Comparison of ENCODE assay signal across 14 cellular contexts in the genomic region with DNA sequence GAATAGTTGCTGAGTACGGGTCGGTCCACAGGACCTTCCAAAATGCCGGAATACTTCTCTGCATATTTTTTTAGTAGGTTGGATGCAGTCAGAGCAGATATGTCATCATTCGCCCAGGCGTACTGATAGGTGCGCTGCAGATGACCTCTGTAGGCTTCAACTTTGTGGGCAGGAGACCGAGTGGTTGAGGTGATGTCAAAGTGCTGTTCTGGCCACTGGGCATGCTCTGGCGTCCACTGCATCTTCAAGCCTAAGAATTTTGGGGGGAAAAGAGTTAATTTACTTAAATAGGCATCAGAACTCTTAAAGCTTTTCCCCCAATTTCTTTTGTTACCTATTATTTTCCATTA.
DNase-seq lines count a peak whose midpoint lies in the region; ATAC-seq, FAIRE-seq and TF ChIP-seq lines count a peak whose summit lies in the region.
"Had no signal": no experiment of that assay in that cellular context is flagged by ENCODE, and none has a peak within 500 bp of the region (broad histone marks: within the 10 kb centered on the region; RNA-seq: fewer than 3 reads in every experiment).

No MANE protein-coding gene starts in this region.

- intact Hi-C loops in HepG2 (cut with micrococcal nuclease; ENCODE audit: unreplicated experiment) = loop anchor here (1.0 kb wide), 1 partner anchor 265 kb away; no protein-coding TSS in a partner anchor
- intact Hi-C loops in left colon (cut with DNase I, micrococcal nuclease) = no loop called here

- WGBS in liver = 46% methylated on average over 8 of the region's 8 CpGs
- WGBS in HepG2 (ENCODE audit: low lambda C conversion rate) = 96% methylated on average over 8 of the region's 8 CpGs

- TF ChIP-seq CTCF in liver (IDR thresholded peaks at IDR 0.05; ENCODE audit: low read depth, low read length, missing input control) = no peak
- no peak for TF ChIP-seq CTCF in HepG2 (CRISPR knock-in tag; IDR thresholded peaks at IDR 0.05)
- TF ChIP-seq CTCF in LNCaP clone FGC (IDR thresholded peaks at IDR 0.05; ENCODE audit: control insufficient read depth, extremely low read depth, insufficient read depth) = no peak

- no peaks in the 10 kb centered on the region for H3K9me3 ChIP-seq in liver (ENCODE audit: control insufficient read depth in 4 of 4, low read length in 3 of 4)
- H3K9me3 ChIP-seq in HepG2 (ENCODE audit: low read length) = no peaks in the 10 kb centered on the region
- H3K9me3 ChIP-seq: HAP-1 had no signal

- H3K4me1 ChIP-seq in liver (ENCODE audit: control insufficient read depth in 4 of 4, insufficient read depth in 4 of 4, low read length in 3 of 4) (peaks cover 2 to 6% (median 3%) of the 10 kb centered on the region in 4 donors), HepG2 (ENCODE audit: insufficient read depth, low read length) (no peaks in the 10 kb centered on the region)

- no peaks in the 10 kb centered on the region for H4K20me1 ChIP-seq in HepG2 (ENCODE audit: insufficient read depth, low read length)

- BruUV-seq in HepG2 (replicated peaks; lab: Mats Ljungman, UMichigan) = no TSS peak

- TF ChIP-seq RAD21 in liver (IDR thresholded peaks at IDR 0.05) (no peak), HepG2 (CRISPR knock-in tag; IDR thresholded peaks at IDR 0.05) (no peak)

- in situ Hi-C loops in HepG2 (cut with HindIII; ENCODE audit: extremely low pct_ligation_motif_present, low pct_unique_long_range_greater_than_20kb) = no loop called here

- TF ChIP-seq POLR2A in HepG2 (IDR thresholded peaks at IDR 0.05; ENCODE audit: insufficient read depth in 1 of 2, low read depth in 2 of 2, low read length in 2 of 2) = no peak

- POLR2A ChIA-PET in HepG2 (lab: Yijun Ruan, JAX) = no interaction called here

- no peaks in the 10 kb centered on the region for H3K79me2 ChIP-seq in HepG2 (ENCODE audit: insufficient read depth, low read length)

- H3K9ac ChIP-seq in liver (ENCODE audit: low read depth in 1 of 2, low read length in 2 of 2) (no peak overlapping the region), HepG2 (ENCODE audit: insufficient read depth, low read depth, low read length) (no peak overlapping the region)
- H3K9ac ChIP-seq: GM23248 had no signal

- DNase-seq in HepG2 (ENCODE audit: low spot score) = no peak
- no peak for DNase-seq in LNCaP clone FGC (ENCODE audit: low read depth)
- DNase-seq in left lobe of liver (ENCODE audit: low spot score) = no peak
- no peak for DNase-seq in amygdala (lab: John Stamatoyannopoulos, UW)
- no peak for DNase-seq in left colon
- no peak for DNase-seq in H4 (ENCODE audit: low spot score)
- DNase-seq: CD4-positive, alpha-beta memory T cell; DMS79; GM23248 had no signal

- H3K27me3 ChIP-seq in liver (ENCODE audit: control insufficient read depth in 4 of 4, insufficient read depth in 4 of 4, low read length in 3 of 4) = no peaks in the 10 kb centered on the region
- no peaks in the 10 kb centered on the region for H3K27me3 ChIP-seq in HepG2 (ENCODE audit: control insufficient read depth in 1 of 2, insufficient read depth in 2 of 2, low read length in 2 of 2)

- no peak for TF ChIP-seq EP300 in HepG2 (IDR thresholded peaks at IDR 0.05; ENCODE audit: low read depth in 2 of 2, low read length in 2 of 2)
- TF ChIP-seq EP300 in HepG2 (CRISPR knock-in tag; IDR thresholded peaks at IDR 0.05; ENCODE audit: borderline replicate concordance) = no peak

- ATAC-seq in HepG2 (no peak; the same call in 2 of the 3 replicates), left lobe of liver (peak; percentile 85), HG03442 (IDR thresholded peaks at IDR 0.05; ENCODE audit: unreplicated experiment) (no peak), left colon (no peak)

- H3K27ac ChIP-seq in liver (ENCODE audit: low read depth in 1 of 2, low read length in 2 of 2) (no peak overlapping the region), HepG2 (ENCODE audit: extremely low read length, insufficient read depth, low read length) (no peak overlapping the region)
- H3K27ac ChIP-seq: GM23248 had no signal

- CTCF ChIA-PET in HepG2 (lab: Yijun Ruan, JAX; ENCODE audit: low intra/inter-chr PET ratio, low total read pairs) = interaction anchor here (1.2 kb wide), 1 partner anchor 265 kb away, joined by 3 read pairs; no protein-coding TSS in a partner anchor

- H3K4me2 ChIP-seq in HepG2 (ENCODE audit: low read depth, low read length) = no peak overlapping the region

- FAIRE-seq in HepG2 (lab: Jason Lieb, UNC) = no peak
- FAIRE-seq: GM12878, GM18507 had no signal

- H3K36me3 ChIP-seq in liver (ENCODE audit: control insufficient read depth in 4 of 4, insufficient read depth in 3 of 4, low read depth in 1 of 4, low read length in 3 of 4) (peaks cover 0 to 3% (median 2%) of the 10 kb centered on the region in 4 donors), HepG2 (replicated peaks in 1 of 2; ENCODE audit: control insufficient read depth in 1 of 2, insufficient read depth in 2 of 2, low read length in 2 of 2) (peaks cover 11 to 19% of the 10 kb centered on the region in 2 experiments; a peak in 4 of 5 replicates)
- H3K36me3 ChIP-seq: HAP-1 had no signal

- no peak overlapping the region for H2AFZ ChIP-seq in HepG2 (ENCODE audit: low read length)
- H2AFZ ChIP-seq: GM23248 had no signal

- peak overlapping the region in 1 of 3 donors; percentile 40 for H3K4me3 ChIP-seq in liver (ENCODE audit: low read depth in 1 of 3, low read length in 3 of 3)
- no peak overlapping the region for H3K4me3 ChIP-seq in HepG2 (replicated peaks in 1 of 3; ENCODE audit: insufficient read depth in 1 of 3, low read depth in 2 of 3, low read length in 3 of 3)
- peak overlapping the region; percentile 27; the same call in 1 of the 2 replicates for H3K4me3 ChIP-seq in LNCaP clone FGC (ENCODE audit: low read depth, low read length)
- H3K4me3 ChIP-seq: GM12878, GM23248, HAP-1 had no signal

TF ChIP-seq in liver, 16 proteins besides CTCF, POLR2A, EP300 and RAD21 (continues in another document):
- TF ChIP-seq, protein P1, sequence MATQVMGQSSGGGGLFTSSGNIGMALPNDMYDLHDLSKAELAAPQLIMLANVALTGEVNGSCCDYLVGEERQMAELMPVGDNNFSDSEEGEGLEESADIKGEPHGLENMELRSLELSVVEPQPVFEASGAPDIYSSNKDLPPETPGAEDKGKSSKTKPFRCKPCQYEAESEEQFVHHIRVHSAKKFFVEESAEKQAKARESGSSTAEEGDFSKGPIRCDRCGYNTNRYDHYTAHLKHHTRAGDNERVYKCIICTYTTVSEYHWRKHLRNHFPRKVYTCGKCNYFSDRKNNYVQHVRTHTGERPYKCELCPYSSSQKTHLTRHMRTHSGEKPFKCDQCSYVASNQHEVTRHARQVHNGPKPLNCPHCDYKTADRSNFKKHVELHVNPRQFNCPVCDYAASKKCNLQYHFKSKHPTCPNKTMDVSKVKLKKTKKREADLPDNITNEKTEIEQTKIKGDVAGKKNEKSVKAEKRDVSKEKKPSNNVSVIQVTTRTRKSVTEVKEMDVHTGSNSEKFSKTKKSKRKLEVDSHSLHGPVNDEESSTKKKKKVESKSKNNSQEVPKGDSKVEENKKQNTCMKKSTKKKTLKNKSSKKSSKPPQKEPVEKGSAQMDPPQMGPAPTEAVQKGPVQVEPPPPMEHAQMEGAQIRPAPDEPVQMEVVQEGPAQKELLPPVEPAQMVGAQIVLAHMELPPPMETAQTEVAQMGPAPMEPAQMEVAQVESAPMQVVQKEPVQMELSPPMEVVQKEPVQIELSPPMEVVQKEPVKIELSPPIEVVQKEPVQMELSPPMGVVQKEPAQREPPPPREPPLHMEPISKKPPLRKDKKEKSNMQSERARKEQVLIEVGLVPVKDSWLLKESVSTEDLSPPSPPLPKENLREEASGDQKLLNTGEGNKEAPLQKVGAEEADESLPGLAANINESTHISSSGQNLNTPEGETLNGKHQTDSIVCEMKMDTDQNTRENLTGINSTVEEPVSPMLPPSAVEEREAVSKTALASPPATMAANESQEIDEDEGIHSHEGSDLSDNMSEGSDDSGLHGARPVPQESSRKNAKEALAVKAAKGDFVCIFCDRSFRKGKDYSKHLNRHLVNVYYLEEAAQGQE (IDR thresholded peaks at IDR 0.05) = no peak
- TF ChIP-seq RXRA (IDR thresholded peaks at IDR 0.05) = no peak

TF ChIP-seq in HepG2, 621 proteins besides CTCF, POLR2A, EP300 and RAD21 (continues in another document):
- no peak for TF ChIP-seq ZNF230 (CRISPR knock-in tag; IDR thresholded peaks at IDR 0.05)
- TF ChIP-seq, protein P2, sequence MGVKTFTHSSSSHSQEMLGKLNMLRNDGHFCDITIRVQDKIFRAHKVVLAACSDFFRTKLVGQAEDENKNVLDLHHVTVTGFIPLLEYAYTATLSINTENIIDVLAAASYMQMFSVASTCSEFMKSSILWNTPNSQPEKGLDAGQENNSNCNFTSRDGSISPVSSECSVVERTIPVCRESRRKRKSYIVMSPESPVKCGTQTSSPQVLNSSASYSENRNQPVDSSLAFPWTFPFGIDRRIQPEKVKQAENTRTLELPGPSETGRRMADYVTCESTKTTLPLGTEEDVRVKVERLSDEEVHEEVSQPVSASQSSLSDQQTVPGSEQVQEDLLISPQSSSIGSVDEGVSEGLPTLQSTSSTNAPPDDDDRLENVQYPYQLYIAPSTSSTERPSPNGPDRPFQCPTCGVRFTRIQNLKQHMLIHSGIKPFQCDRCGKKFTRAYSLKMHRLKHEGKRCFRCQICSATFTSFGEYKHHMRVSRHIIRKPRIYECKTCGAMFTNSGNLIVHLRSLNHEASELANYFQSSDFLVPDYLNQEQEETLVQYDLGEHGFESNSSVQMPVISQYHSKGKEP (CRISPR knock-in tag; IDR thresholded peaks at IDR 0.05) = no peak
- TF ChIP-seq MTF2 (CRISPR knock-in tag; IDR thresholded peaks at IDR 0.05; ENCODE audit: borderline replicate concordance) = no peak
- no peak for TF ChIP-seq AGO1 (IDR thresholded peaks at IDR 0.05; ENCODE audit: low read depth, low read length, poor library complexity, severe bottlenecking)
- no peak for TF ChIP-seq ZNF678 (CRISPR knock-in tag; IDR thresholded peaks at IDR 0.05)
- no peak for TF ChIP-seq PAWR (CRISPR knock-in tag; IDR thresholded peaks at IDR 0.05; ENCODE audit: borderline replicate concordance)
- TF ChIP-seq NFRKB (IDR thresholded peaks at IDR 0.05) = no peak
- TF ChIP-seq ZBTB42 (CRISPR knock-in tag; IDR thresholded peaks at IDR 0.05) = no peak
- no peak for TF ChIP-seq ZNF24 (IDR thresholded peaks at IDR 0.05)
